In genomic region chr15:64842099-64842940, GRCh38 we compare ENCODE assay signal across 8 cellular contexts. TPM values are rescaled to one million over a fixed set of nuclear protein-coding genes. Genes with fewer than 3 reads are reported as not detected.
DNase-seq lines count a peak whose midpoint lies in the region; ATAC-seq and TF ChIP-seq lines count a peak whose summit lies in the region.

No MANE protein-coding gene starts in this region.

- TF ChIP-seq CTCF in AG10803 (conservative IDR thresholded peaks at IDR 0.05; ENCODE audit: low read length) (no peak), foreskin keratinocyte (conservative IDR thresholded peaks at IDR 0.05) (no peak), progenitor cell of endocrine pancreas (IDR thresholded peaks at IDR 0.05; ENCODE audit: unreplicated experiment) (no peak)

- peaks cover 31% of the 10 kb centered on the region for H3K36me3 Mint-ChIP-seq in activated CD4-positive, alpha-beta memory T cell treated with anti-CD3 and anti-CD28 coated beads, Interleukin-2, amount 10 ng/mL, durations not matched to agents 7 days and 5 days (ENCODE audit: low read depth)
- no peaks in the 10 kb centered on the region for H3K36me3 Mint-ChIP-seq in progenitor cell of endocrine pancreas (ENCODE audit: insufficient read depth)

- peak overlapping the region; percentile 98 for H3K4me3 Mint-ChIP-seq in activated CD4-positive, alpha-beta memory T cell treated with anti-CD3 and anti-CD28 coated beads, Interleukin-2, amount 10 ng/mL, durations not matched to agents 7 days and 5 days
- peak overlapping the region; percentile 81 for H3K4me3 Mint-ChIP-seq in progenitor cell of endocrine pancreas (ENCODE audit: low read depth)

- no peak for ATAC-seq in foreskin keratinocyte
- ATAC-seq in HG03432 (IDR thresholded peaks at IDR 0.05; ENCODE audit: unreplicated experiment), result no peak
- ATAC-seq in GM19351 (IDR thresholded peaks at IDR 0.05; ENCODE audit: unreplicated experiment), result no peak

- peak overlapping the region; percentile 29 for H3K27ac ChIP-seq in foreskin keratinocyte

- DNase-seq in AG10803 (ENCODE audit: low read depth) (no peak), HEK293T (ENCODE audit: extremely low spot score) (no peak), foreskin keratinocyte (no peak), progenitor cell of endocrine pancreas (ENCODE audit: low spot score, unreplicated experiment) (no peak), G401 (ENCODE audit: low spot score) (no peak)
- DNase-seq in activated CD4-positive, alpha-beta memory T cell treated with anti-CD3 and anti-CD28 coated beads, Interleukin-2, amount 10 ng/mL, durations not matched to agents 7 days and 5 days, result no peak

- peak overlapping the region; percentile 96 for H3K4me3 ChIP-seq in AG10803 (ENCODE audit: low read length)

- H3K4me1 ChIP-seq in foreskin keratinocyte, result peaks cover 22% of the 10 kb centered on the region

- CTCF ChIA-PET in HEK293T (lab: Yijun Ruan, JAX), result no interaction called here
- CTCF ChIA-PET in activated CD4-positive, alpha-beta memory T cell treated with anti-CD3 and anti-CD28 coated beads, Interleukin-2, amount 10 ng/mL, durations not matched to agents 7 days and 5 days (lab: Charles Lee), result interaction anchor here (2.0 kb wide), 1 partner anchor 51 kb away, joined by 16 read pairs; no protein-coding TSS in a partner anchor

- H3K27me3 ChIP-seq in foreskin keratinocyte, result no peaks in the 10 kb centered on the region

- H3K27ac Mint-ChIP-seq in activated CD4-positive, alpha-beta memory T cell treated with anti-CD3 and anti-CD28 coated beads, Interleukin-2, amount 10 ng/mL, durations not matched to agents 7 days and 5 days, result peak overlapping the region; percentile 84
- peak overlapping the region; percentile 88 for H3K27ac Mint-ChIP-seq in progenitor cell of endocrine pancreas

- in situ Hi-C loops in G401 (cut with HindIII; ENCODE audit: low sequenced_read_pairs), result no loop called here

- H3K9me3 Mint-ChIP-seq in activated CD4-positive, alpha-beta memory T cell treated with anti-CD3 and anti-CD28 coated beads, Interleukin-2, amount 10 ng/mL, durations not matched to agents 7 days and 5 days, result no peaks in the 10 kb centered on the region
- H3K9me3 Mint-ChIP-seq in progenitor cell of endocrine pancreas (ENCODE audit: low read depth), result no peaks in the 10 kb centered on the region

- peaks cover 75% of the 10 kb centered on the region for H3K4me1 Mint-ChIP-seq in activated CD4-positive, alpha-beta memory T cell treated with anti-CD3 and anti-CD28 coated beads, Interleukin-2, amount 10 ng/mL, durations not matched to agents 7 days and 5 days
- H3K4me1 Mint-ChIP-seq in progenitor cell of endocrine pancreas (ENCODE audit: low read depth), result peaks cover 18% of the 10 kb centered on the region

- no peaks in the 10 kb centered on the region for H3K27me3 Mint-ChIP-seq in activated CD4-positive, alpha-beta memory T cell treated with anti-CD3 and anti-CD28 coated beads, Interleukin-2, amount 10 ng/mL, durations not matched to agents 7 days and 5 days
- peaks cover 22% of the 10 kb centered on the region for H3K27me3 Mint-ChIP-seq in progenitor cell of endocrine pancreas

- POLR2A ChIA-PET in HEK293T (lab: Yijun Ruan, JAX), result interaction anchor here (0.7 kb wide), 1 partner anchor 87 kb away, joined by 3 read pairs; no protein-coding TSS in a partner anchor
- POLR2A ChIA-PET in activated CD4-positive, alpha-beta memory T cell treated with anti-CD3 and anti-CD28 coated beads, Interleukin-2, amount 10 ng/mL, durations not matched to agents 7 days and 5 days (lab: Charles Lee), result interaction anchor here (0.6 to 4.1 kb wide), 8 partner anchors 9 to 462 kb away, joined by 3 to 69 read pairs (median 4); partner anchors contain the start of genes PIF1 and RNU5B-1

TF ChIP-seq in HEK293T, 16 proteins besides CTCF, POLR2A, EP300 and RAD21:
- no peak for TF ChIP-seq PKNOX1 (IDR thresholded peaks at IDR 0.05)
- no peak for TF ChIP-seq ZNF384 (IDR thresholded peaks at IDR 0.05)
- peak; percentile 24 for TF ChIP-seq L3MBTL2 (conservative IDR thresholded peaks at IDR 0.05)

RNA-seq across cellular contexts. Expression of gene PLEKHO2, which starts 0.6 kb away (rescaled TPM):
- total RNA-seq in activated CD4-positive, alpha-beta memory T cell treated with anti-CD3 and anti-CD28 coated beads, Interleukin-2, amount 10 ng/mL, durations not matched to agents 7 days and 5 days, result 10 to 100 TPM; 32.9 to 33.1 TPM
- total RNA-seq in foreskin keratinocyte, result 16.6 and 21.9 TPM in 2 replicates
- polyA plus RNA-seq in foreskin keratinocyte, result 11.3 and 14.2 TPM in 2 replicates
- 9.1 and 9.6 TPM in 2 replicates for total RNA-seq in progenitor cell of endocrine pancreas
- total RNA-seq in G401 (2014; rRNA removed; shearing (Covaris generic)), result 16.1 and 17.4 TPM in 2 replicates

RNA-seq across cellular contexts. Expression of gene PIF1, which starts 16.9 kb away (rescaled TPM):
- 10 to 100 TPM; 46.1 to 49.1 TPM for total RNA-seq in activated CD4-positive, alpha-beta memory T cell treated with anti-CD3 and anti-CD28 coated beads, Interleukin-2, amount 10 ng/mL, durations not matched to agents 7 days and 5 days
- total RNA-seq in foreskin keratinocyte, result 16.0 and 18.6 TPM in 2 replicates
- 11.2 and 15.0 TPM in 2 replicates for polyA plus RNA-seq in foreskin keratinocyte
- total RNA-seq in progenitor cell of endocrine pancreas, result 18.9 and 19.6 TPM in 2 replicates
- 23.0 and 37.9 TPM in 2 replicates for total RNA-seq in G401 (2014; rRNA removed; shearing (Covaris generic))
